In genomic region chr2:118845843-118846666, GRCh38 we compare ENCODE assay signal across 13 cellular contexts. TPM values are rescaled to one million over a fixed set of nuclear protein-coding genes. Genes with fewer than 3 reads are reported as not detected.
DNase-seq lines count a peak whose midpoint lies in the region; ATAC-seq and TF ChIP-seq lines count a peak whose summit lies in the region.
"Had no signal": no experiment of that assay in that cellular context is flagged by ENCODE, and none has a peak within 500 bp of the region (broad histone marks: within the 10 kb centered on the region; RNA-seq: fewer than 3 reads in every experiment).

No MANE protein-coding gene starts in this region.

- 15% methylated on average over 34 of the region's 71 CpGs for WGBS in mammary epithelial cell (ENCODE audit: low coverage, missing lambda C conversion rate)

- H3K27ac ChIP-seq in CD4-positive, alpha-beta memory T cell (ENCODE audit: low read depth, low read length) = no peak overlapping the region
- no peak overlapping the region for H3K27ac ChIP-seq in GM23338 (ENCODE audit: low read depth)
- no peak overlapping the region for H3K27ac ChIP-seq in mammary epithelial cell (ENCODE audit: insufficient read depth, low read depth, low read length)
- H3K27ac ChIP-seq in osteoblast (ENCODE audit: low read depth, low read length) = no peak overlapping the region
- H3K27ac ChIP-seq: upper lobe of left lung had no signal

- dilution Hi-C loops in mammary epithelial cell (cut with HindIII; ENCODE audit: low sequenced_read_pairs) = no loop called here

- H2AFZ ChIP-seq in GM23338 (peak overlapping the region; percentile 52; the same call in 1 of the 2 replicates), mammary epithelial cell (ENCODE audit: low read depth, low read length) (peak overlapping the region; percentile 54), osteoblast (ENCODE audit: low read length) (no peak overlapping the region)

- TF ChIP-seq CTCF in GM23338 (conservative IDR thresholded peaks at IDR 0.05; ENCODE audit: low read depth in 2 of 2) = no peak
- no peak for TF ChIP-seq CTCF in mammary epithelial cell (conservative IDR thresholded peaks at IDR 0.05 in 1 of 2, IDR thresholded peaks at IDR 0.05 in 1 of 2; ENCODE audit: extremely low read depth in 1 of 2, insufficient read depth in 1 of 2, low read depth in 1 of 2, low read length in 2 of 2)
- TF ChIP-seq CTCF in osteoblast (IDR thresholded peaks at IDR 0.05; ENCODE audit: extremely low read depth, low read depth, low read length) = no peak

- H3K27me3 ChIP-seq in CD4-positive, alpha-beta memory T cell (ENCODE audit: insufficient read depth, low read length) = peaks cover 48% of the 10 kb centered on the region
- H3K27me3 ChIP-seq in GM23338 (ENCODE audit: insufficient read depth) (peaks cover 100% of the 10 kb centered on the region), mammary epithelial cell (ENCODE audit: insufficient read depth, low read length) (peaks cover 71% of the 10 kb centered on the region), osteoblast (ENCODE audit: insufficient read depth, low read length) (peaks cover 85% of the 10 kb centered on the region)

- intact Hi-C loops in CD4-positive, alpha-beta memory T cell (cut with micrococcal nuclease) = no loop called here
- intact Hi-C loops in mammary epithelial cell (cut with micrococcal nuclease) = no loop called here

- no peaks in the 10 kb centered on the region for H3K36me3 ChIP-seq in CD4-positive, alpha-beta memory T cell (ENCODE audit: insufficient read depth, low read length)
- H3K36me3 ChIP-seq in GM23338 (ENCODE audit: insufficient read depth) (no peaks in the 10 kb centered on the region; the same call in 1 of the 2 replicates), mammary epithelial cell (ENCODE audit: insufficient read depth, low read length) (no peaks in the 10 kb centered on the region), osteoblast (ENCODE audit: insufficient read depth, low read length) (no peaks in the 10 kb centered on the region)
- H3K36me3 ChIP-seq: upper lobe of left lung had no signal

- ATAC-seq in GM23338 (no peak), HG03460 (IDR thresholded peaks at IDR 0.05; ENCODE audit: unreplicated experiment) (no peak)

- H3K9me2 ChIP-seq in GM23338 (ENCODE audit: insufficient read depth) = no peaks in the 10 kb centered on the region

- peaks cover 15 to 52% (median 31%) of the 10 kb centered on the region in 4 donors for H3K4me1 Mint-ChIP-seq in CD4-positive, alpha-beta memory T cell
- peaks cover 65% of the 10 kb centered on the region for H3K4me1 Mint-ChIP-seq in GM23338

- peaks cover 54% of the 10 kb centered on the region for H3F3A ChIP-seq in GM23338 (replicated peaks; ENCODE audit: low read depth)

- DNase-seq in CD4-positive, alpha-beta memory T cell = no peak
- DNase-seq in GM23338 (ENCODE audit: low spot score) (peak; percentile 57), mammary epithelial cell (no peak), osteoblast (ENCODE audit: insufficient read length, low spot score, missing footprints) (peak; percentile 83), NCI-H446 (lab: John Stamatoyannopoulos, UW) (no peak), amniotic stem cell (lab: John Stamatoyannopoulos, UW) (no peak), NCI-H2107 (lab: John Stamatoyannopoulos, UW) (no peak)
- DNase-seq: cortex of kidney, HCEC 1CT, NCI-H345 had no signal

- H3K9ac ChIP-seq in mammary epithelial cell (ENCODE audit: insufficient read depth, low read length) = no peak overlapping the region

- H4K20me1 ChIP-seq in GM23338 (replicated peaks; ENCODE audit: insufficient read depth) = peaks cover 6% of the 10 kb centered on the region
- peaks cover 2% of the 10 kb centered on the region for H4K20me1 ChIP-seq in mammary epithelial cell (ENCODE audit: insufficient read depth, low read length)
- H4K20me1 ChIP-seq in osteoblast (ENCODE audit: insufficient read depth, low read length) = no peaks in the 10 kb centered on the region

- H3K9me3 ChIP-seq in CD4-positive, alpha-beta memory T cell (ENCODE audit: control insufficient read depth in 1 of 2, low read length in 2 of 2) = no peaks in the 10 kb centered on the region
- no peaks in the 10 kb centered on the region for H3K9me3 ChIP-seq in mammary epithelial cell (replicated peaks; ENCODE audit: insufficient read depth, low read length)
- no peaks in the 10 kb centered on the region for H3K9me3 ChIP-seq in osteoblast (ENCODE audit: low read depth, low read length)
- H3K9me3 ChIP-seq: upper lobe of left lung had no signal

- H3K4me2 ChIP-seq in GM23338 = peak overlapping the region; percentile 93
- H3K4me2 ChIP-seq in mammary epithelial cell (ENCODE audit: insufficient read depth, low read depth, low read length) = peak overlapping the region; percentile 59
- peak overlapping the region; percentile 54 for H3K4me2 ChIP-seq in osteoblast (ENCODE audit: insufficient read depth, low read length)

- peaks cover 0 to 7% (median 0%) of the 10 kb centered on the region in 8 donors for H3K9me3 Mint-ChIP-seq in CD4-positive, alpha-beta memory T cell
- H3K9me3 Mint-ChIP-seq in GM23338 = peaks cover 9% of the 10 kb centered on the region

- peak overlapping the region in 1 of 7 donors; percentile 18 for H3K27ac Mint-ChIP-seq in CD4-positive, alpha-beta memory T cell
- H3K27ac Mint-ChIP-seq in GM23338 = no peak overlapping the region

- peaks cover 21% of the 10 kb centered on the region for H3K4me1 ChIP-seq in CD4-positive, alpha-beta memory T cell (ENCODE audit: insufficient read depth, low read length)
- H3K4me1 ChIP-seq in GM23338 (ENCODE audit: insufficient read depth) = peaks cover 72% of the 10 kb centered on the region
- peaks cover 4% of the 10 kb centered on the region for H3K4me1 ChIP-seq in mammary epithelial cell (ENCODE audit: insufficient read depth, low read length)
- no peaks in the 10 kb centered on the region for H3K4me1 ChIP-seq in osteoblast (ENCODE audit: insufficient read depth, low read length)

- peaks cover 58 to 68% of the 10 kb centered on the region in 2 donors for H3K27me3 Mint-ChIP-seq in CD4-positive, alpha-beta memory T cell
- peaks cover 94% of the 10 kb centered on the region for H3K27me3 Mint-ChIP-seq in GM23338 (ENCODE audit: insufficient read depth, low read depth, poor library complexity)

- POLR2A ChIA-PET in CD4-positive, alpha-beta memory T cell (lab: Charles Lee; ENCODE audit: partially characterized antibody) = no interaction called here

- H3K79me2 ChIP-seq in GM23338 (replicated peaks; ENCODE audit: insufficient read depth) (no peaks in the 10 kb centered on the region), mammary epithelial cell (ENCODE audit: insufficient read depth, low read length) (no peaks in the 10 kb centered on the region), osteoblast (ENCODE audit: insufficient read depth, low read length) (peaks cover 4% of the 10 kb centered on the region)

- no TSS peak for BruUV-seq in mammary epithelial cell (replicated peaks; lab: Mats Ljungman, UMichigan)

- CTCF ChIA-PET in CD4-positive, alpha-beta memory T cell (lab: Charles Lee; ENCODE audit: partially characterized antibody) = interaction anchor here (2.6 kb wide), 1 partner anchor 9 kb away, joined by 14 read pairs; no protein-coding TSS in a partner anchor
- CTCF ChIA-PET in mammary epithelial cell (lab: Charles Lee; ENCODE audit: low non-redundant PET) = no interaction called here

- H3K4me3 Mint-ChIP-seq in CD4-positive, alpha-beta memory T cell = peak overlapping the region; percentile 8 to 71 (median 60)
- peak overlapping the region; percentile 72 for H3K4me3 Mint-ChIP-seq in GM23338

- H3K36me3 Mint-ChIP-seq in CD4-positive, alpha-beta memory T cell = no peaks in the 10 kb centered on the region
- H3K36me3 Mint-ChIP-seq in GM23338 (ENCODE audit: low read depth) = peaks cover under 1% of the 10 kb centered on the region; the same call in 2 of the 3 replicates

- in situ Hi-C loops in mammary epithelial cell (cut with MboI; ENCODE audit: low sequenced_read_pairs in 2 of 2) = no loop called here

- H3K4me3 ChIP-seq in CD4-positive, alpha-beta memory T cell (ENCODE audit: low read length in 2 of 2) = no peak overlapping the region
- H3K4me3 ChIP-seq in GM23338 = peak overlapping the region; percentile 67
- H3K4me3 ChIP-seq in mammary epithelial cell (replicated peaks in 1 of 3; ENCODE audit: insufficient read depth in 1 of 3, low read depth in 2 of 3, low read length in 3 of 3) = peak overlapping the region in 1 of 3 experiments; percentile 20
- H3K4me3 ChIP-seq in osteoblast (ENCODE audit: insufficient read depth, low read length) = peak overlapping the region; percentile 64

TF ChIP-seq in GM23338, 12 proteins besides CTCF, POLR2A, EP300 and RAD21 (continues in another document):
- peak; percentile 94 for TF ChIP-seq EZH2phosphoT487 (IDR thresholded peaks at IDR 0.05; ENCODE audit: unreplicated experiment)

RNA-seq across cellular contexts. Expression of gene EN1, which starts 1.4 kb away (rescaled TPM):
- total RNA-seq in CD4-positive, alpha-beta memory T cell = not detected
- polyA plus RNA-seq in CD4-positive, alpha-beta memory T cell = not detected
- 0.24 TPM in 1 of 2 replicates, not detected in the other for total RNA-seq in GM23338 (2014; rRNA removed; shearing (Covaris generic))
- polyA plus RNA-seq in GM23338 (2016; fragmentation: Nextera tagmentation; extraction: Ambion mirVana) = 0.09 and 0.21 TPM in 2 replicates
- under 1 TPM in 1 of 2 donors, not detected in 1; 0.33 TPM for total RNA-seq in mammary epithelial cell
- not detected for polyA plus RNA-seq in mammary epithelial cell
- not detected for polyA minus RNA-seq in mammary epithelial cell
- 0.29 and 0.72 TPM in 2 replicates for total RNA-seq in osteoblast
- total RNA-seq: HT1080 had no signal

Comparison
In these comparisons a context has a peak if more than half of its experiments do, and no peak if none do; other contexts are left out.
1. DNase-seq: peak in GM23338 (single experiment) and osteoblast (single experiment); none in CD4-positive, alpha-beta memory T cell (0 of 5), mammary epithelial cell (single experiment), NCI-H446 (0 of 2), amniotic stem cell (single experiment) and NCI-H2107 (single experiment).
2. H3K4me3 ChIP-seq: peak in GM23338 (single experiment) and osteoblast (single experiment); none in CD4-positive, alpha-beta memory T cell (0 of 2).
3. Peak in every context shown above with its lines, with median percentiles within 50 percentile points of each other: H3K4me2 ChIP-seq.